ENCODE assay signal across 1 cellular context in the genomic region with DNA sequence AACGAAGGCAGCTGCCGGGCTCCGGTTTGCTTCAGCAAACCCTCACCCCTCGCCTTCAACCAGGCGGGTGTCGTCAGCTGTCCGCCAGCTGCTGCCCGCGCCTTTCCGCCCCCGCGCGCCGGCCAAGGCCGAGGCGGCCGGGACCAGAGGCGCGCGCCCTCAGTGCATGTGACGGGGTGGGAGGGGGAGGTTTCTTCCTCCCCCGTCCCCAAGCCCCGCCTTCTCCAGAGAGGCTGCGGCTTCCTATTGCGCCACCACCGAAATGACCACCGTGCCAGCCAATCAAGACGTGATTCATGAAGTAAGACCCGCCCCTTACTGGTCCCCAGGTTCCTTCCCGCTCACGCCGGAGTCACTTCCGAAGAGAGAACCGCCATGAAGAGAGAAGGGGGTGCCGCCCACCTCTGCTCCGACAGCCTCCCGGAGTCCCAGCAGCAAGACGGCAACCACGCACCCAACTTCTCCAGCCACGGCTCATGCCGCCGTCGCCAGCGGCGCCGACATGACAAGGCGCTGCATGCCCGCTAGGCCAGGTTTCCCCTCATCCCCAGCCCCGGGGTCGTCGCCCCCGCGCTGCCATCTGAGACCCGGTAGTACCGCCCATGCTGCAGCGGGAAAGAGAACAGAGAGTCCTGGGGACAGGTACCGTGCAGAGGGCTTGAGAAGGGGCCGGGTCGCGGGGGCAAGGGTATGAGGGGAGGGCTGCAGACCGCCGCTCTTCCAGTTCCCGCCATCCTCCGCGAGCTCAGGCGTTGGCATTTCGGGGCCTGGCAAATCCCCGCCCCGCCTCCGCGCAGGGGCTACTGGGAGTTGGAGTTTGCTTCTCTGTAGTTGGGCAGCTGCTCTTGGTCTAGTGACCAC.
TF ChIP-seq lines count a peak whose summit lies in the region.

A gene with protein sequence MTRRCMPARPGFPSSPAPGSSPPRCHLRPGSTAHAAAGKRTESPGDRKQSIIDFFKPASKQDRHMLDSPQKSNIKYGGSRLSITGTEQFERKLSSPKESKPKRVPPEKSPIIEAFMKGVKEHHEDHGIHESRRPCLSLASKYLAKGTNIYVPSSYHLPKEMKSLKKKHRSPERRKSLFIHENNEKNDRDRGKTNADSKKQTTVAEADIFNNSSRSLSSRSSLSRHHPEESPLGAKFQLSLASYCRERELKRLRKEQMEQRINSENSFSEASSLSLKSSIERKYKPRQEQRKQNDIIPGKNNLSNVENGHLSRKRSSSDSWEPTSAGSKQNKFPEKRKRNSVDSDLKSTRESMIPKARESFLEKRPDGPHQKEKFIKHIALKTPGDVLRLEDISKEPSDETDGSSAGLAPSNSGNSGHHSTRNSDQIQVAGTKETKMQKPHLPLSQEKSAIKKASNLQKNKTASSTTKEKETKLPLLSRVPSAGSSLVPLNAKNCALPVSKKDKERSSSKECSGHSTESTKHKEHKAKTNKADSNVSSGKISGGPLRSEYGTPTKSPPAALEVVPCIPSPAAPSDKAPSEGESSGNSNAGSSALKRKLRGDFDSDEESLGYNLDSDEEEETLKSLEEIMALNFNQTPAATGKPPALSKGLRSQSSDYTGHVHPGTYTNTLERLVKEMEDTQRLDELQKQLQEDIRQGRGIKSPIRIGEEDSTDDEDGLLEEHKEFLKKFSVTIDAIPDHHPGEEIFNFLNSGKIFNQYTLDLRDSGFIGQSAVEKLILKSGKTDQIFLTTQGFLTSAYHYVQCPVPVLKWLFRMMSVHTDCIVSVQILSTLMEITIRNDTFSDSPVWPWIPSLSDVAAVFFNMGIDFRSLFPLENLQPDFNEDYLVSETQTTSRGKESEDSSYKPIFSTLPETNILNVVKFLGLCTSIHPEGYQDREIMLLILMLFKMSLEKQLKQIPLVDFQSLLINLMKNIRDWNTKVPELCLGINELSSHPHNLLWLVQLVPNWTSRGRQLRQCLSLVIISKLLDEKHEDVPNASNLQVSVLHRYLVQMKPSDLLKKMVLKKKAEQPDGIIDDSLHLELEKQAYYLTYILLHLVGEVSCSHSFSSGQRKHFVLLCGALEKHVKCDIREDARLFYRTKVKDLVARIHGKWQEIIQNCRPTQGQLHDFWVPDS (plus strand): TSS at position 355 of the 861 bp plus-strand sequence. CDS start 148 bp downstream, at position 503.

TF ChIP-seq in K562, 482 proteins besides CTCF, POLR2A, EP300 and RAD21 (continued from another document and continues in another):
- TF ChIP-seq, protein P1, sequence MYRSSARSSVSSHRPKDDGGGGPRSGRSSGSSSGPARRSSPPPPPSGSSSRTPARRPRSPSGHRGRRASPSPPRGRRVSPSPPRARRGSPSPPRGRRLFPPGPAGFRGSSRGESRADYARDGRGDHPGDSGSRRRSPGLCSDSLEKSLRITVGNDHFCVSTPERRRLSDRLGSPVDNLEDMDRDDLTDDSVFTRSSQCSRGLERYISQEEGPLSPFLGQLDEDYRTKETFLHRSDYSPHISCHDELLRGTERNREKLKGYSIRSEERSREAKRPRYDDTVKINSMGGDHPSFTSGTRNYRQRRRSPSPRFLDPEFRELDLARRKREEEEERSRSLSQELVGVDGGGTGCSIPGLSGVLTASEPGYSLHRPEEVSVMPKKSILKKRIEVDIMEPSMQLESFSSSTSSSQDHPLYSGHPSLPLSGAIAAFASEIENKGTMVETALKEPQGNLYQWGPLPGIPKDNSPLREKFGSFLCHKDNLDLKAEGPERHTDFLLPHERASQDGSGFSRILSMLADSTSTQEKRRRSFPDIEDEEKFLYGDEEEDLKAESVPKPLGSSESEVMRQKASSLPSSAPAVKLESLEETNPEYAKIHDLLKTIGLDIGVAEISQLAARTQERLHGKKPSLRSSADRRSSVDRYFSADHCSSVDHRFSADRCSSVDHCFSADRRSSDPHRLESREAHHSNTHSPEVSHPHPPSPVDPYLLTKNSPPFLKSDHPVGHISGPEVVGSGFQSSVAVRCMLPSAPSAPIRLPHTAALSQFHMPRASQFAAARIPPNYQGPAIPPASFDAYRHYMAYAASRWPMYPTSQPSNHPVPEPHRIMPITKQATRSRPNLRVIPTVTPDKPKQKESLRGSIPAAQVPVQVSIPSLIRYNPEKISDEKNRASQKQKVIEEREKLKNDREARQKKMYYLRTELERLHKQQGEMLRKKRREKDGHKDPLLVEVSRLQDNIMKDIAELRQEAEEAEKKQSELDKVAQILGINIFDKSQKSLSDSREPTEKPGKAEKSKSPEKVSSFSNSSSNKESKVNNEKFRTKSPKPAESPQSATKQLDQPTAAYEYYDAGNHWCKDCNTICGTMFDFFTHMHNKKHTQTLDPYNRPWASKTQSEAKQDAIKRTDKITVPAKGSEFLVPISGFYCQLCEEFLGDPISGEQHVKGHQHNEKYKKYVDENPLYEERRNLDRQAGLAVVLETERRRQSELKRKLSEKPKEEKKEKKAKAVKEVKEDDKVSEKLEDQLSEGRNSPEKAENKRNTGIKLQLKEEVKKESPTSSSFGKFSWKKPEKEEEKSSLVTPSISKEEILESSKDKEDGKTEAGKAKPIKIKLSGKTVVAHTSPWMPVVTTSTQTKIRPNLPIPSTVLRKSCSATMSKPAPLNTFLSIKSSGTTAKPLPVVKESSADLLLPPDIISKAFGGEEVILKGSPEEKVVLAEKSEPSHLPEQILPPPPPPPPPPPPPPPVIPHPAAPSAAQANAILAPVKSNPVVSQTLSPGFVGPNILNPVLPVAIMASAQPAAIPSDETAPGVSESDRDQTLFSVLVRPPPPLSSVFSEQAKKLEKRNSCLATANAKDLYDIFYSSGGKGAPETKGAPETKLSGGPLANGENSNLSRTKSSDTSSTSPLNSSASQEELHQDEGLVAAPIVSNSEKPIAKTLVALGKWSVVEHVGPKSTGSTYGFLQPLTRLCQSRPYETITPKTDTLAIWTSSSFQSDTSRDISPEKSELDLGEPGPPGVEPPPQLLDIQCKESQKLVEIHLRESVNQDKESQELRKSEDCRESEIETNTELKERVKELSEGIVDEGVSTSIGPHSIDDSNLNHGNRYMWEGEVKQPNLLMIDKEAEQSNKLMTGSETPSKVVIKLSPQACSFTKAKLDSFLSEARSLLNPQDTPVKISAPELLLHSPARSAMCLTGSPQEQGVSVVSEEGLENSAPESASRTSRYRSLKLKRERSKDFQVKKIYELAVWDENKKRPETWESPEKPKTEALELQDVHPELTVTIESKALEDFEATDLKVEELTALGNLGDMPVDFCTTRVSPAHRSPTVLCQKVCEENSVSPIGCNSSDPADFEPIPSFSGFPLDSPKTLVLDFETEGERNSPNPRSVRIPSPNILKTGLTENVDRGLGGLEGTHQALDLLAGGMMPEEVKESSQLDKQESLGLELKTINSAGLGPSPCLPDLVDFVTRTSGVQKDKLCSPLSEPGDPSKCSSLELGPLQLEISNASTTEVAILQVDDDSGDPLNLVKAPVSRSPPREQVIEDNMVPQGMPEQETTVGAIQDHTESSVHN (IDR thresholded peaks at IDR 0.05; ENCODE audit: borderline replicate concordance in 1 of 2, low read depth in 1 of 2) = no peak
- TF ChIP-seq POLR2AphosphoS2 (IDR thresholded peaks at IDR 0.05; ENCODE audit: low read length) = no peak
- TF ChIP-seq, protein P2, sequence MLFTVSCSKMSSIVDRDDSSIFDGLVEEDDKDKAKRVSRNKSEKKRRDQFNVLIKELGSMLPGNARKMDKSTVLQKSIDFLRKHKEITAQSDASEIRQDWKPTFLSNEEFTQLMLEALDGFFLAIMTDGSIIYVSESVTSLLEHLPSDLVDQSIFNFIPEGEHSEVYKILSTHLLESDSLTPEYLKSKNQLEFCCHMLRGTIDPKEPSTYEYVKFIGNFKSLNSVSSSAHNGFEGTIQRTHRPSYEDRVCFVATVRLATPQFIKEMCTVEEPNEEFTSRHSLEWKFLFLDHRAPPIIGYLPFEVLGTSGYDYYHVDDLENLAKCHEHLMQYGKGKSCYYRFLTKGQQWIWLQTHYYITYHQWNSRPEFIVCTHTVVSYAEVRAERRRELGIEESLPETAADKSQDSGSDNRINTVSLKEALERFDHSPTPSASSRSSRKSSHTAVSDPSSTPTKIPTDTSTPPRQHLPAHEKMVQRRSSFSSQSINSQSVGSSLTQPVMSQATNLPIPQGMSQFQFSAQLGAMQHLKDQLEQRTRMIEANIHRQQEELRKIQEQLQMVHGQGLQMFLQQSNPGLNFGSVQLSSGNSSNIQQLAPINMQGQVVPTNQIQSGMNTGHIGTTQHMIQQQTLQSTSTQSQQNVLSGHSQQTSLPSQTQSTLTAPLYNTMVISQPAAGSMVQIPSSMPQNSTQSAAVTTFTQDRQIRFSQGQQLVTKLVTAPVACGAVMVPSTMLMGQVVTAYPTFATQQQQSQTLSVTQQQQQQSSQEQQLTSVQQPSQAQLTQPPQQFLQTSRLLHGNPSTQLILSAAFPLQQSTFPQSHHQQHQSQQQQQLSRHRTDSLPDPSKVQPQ (CRISPR knock-in tag; IDR thresholded peaks at IDR 0.05; ENCODE audit: borderline replicate concordance) = no peak
- TF ChIP-seq LARP7 (IDR thresholded peaks at IDR 0.05) = no peak
- TF ChIP-seq DMBX1 (CRISPR knock-in tag; IDR thresholded peaks at IDR 0.05; ENCODE audit: borderline replicate concordance) = no peak
- TF ChIP-seq, protein P3, sequence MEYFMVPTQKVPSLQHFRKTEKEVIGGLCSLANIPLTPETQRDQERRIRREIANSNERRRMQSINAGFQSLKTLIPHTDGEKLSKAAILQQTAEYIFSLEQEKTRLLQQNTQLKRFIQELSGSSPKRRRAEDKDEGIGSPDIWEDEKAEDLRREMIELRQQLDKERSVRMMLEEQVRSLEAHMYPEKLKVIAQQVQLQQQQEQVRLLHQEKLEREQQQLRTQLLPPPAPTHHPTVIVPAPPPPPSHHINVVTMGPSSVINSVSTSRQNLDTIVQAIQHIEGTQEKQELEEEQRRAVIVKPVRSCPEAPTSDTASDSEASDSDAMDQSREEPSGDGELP (CRISPR knock-in tag; IDR thresholded peaks at IDR 0.05; ENCODE audit: borderline replicate concordance) = peak; percentile 99
- TF ChIP-seq, protein P4, sequence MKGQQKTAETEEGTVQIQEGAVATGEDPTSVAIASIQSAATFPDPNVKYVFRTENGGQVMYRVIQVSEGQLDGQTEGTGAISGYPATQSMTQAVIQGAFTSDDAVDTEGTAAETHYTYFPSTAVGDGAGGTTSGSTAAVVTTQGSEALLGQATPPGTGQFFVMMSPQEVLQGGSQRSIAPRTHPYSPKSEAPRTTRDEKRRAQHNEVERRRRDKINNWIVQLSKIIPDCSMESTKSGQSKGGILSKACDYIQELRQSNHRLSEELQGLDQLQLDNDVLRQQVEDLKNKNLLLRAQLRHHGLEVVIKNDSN (CRISPR knock-in tag; IDR thresholded peaks at IDR 0.05) = peak; percentile 77
- no peak for TF ChIP-seq MEF2D (tag; conservative IDR thresholded peaks at IDR 0.05; ENCODE audit: low read depth)
- TF ChIP-seq ZFX (CRISPR knock-in tag; IDR thresholded peaks at IDR 0.05) = peak; percentile 68
- TF ChIP-seq, protein P5, sequence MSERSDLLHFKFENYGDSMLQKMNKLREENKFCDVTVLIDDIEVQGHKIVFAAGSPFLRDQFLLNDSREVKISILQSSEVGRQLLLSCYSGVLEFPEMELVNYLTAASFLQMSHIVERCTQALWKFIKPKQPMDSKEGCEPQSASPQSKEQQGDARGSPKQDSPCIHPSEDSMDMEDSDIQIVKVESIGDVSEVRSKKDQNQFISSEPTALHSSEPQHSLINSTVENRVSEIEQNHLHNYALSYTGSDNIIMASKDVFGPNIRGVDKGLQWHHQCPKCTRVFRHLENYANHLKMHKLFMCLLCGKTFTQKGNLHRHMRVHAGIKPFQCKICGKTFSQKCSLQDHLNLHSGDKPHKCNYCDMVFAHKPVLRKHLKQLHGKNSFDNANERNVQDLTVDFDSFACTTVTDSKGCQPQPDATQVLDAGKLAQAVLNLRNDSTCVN (CRISPR knock-in tag; IDR thresholded peaks at IDR 0.05) = no peak
- peak; percentile 50; the same call in 1 of the 2 replicates for TF ChIP-seq CTBP1 (IDR thresholded peaks at IDR 0.05; ENCODE audit: borderline replicate concordance)
- TF ChIP-seq, protein P6, sequence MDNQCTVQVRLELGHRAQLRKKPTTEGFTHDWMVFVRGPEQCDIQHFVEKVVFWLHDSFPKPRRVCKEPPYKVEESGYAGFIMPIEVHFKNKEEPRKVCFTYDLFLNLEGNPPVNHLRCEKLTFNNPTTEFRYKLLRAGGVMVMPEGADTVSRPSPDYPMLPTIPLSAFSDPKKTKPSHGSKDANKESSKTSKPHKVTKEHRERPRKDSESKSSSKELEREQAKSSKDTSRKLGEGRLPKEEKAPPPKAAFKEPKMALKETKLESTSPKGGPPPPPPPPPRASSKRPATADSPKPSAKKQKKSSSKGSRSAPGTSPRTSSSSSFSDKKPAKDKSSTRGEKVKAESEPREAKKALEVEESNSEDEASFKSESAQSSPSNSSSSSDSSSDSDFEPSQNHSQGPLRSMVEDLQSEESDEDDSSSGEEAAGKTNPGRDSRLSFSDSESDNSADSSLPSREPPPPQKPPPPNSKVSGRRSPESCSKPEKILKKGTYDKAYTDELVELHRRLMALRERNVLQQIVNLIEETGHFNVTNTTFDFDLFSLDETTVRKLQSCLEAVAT (IDR thresholded peaks at IDR 0.05) = no peak
- TF ChIP-seq GTF2E2 (tag; IDR thresholded peaks at IDR 0.05) = no peak
- TF ChIP-seq SMAD1 (IDR thresholded peaks at IDR 0.05; ENCODE audit: low read depth, low read length, partially characterized antibody) = no peak
- peak; percentile 70 for TF ChIP-seq SP2 (IDR thresholded peaks at IDR 0.05; ENCODE audit: extremely low read depth, low read depth, low read length, poor library complexity, severe bottlenecking)
- no peak for TF ChIP-seq TCFL5 (CRISPR knock-in tag; conservative IDR thresholded peaks at IDR 0.05)
- no peak for TF ChIP-seq ETS2 (tag; IDR thresholded peaks at IDR 0.05; ENCODE audit: borderline replicate concordance, poor library complexity, severe bottlenecking)
- TF ChIP-seq TAF1 (IDR thresholded peaks at IDR 0.05; ENCODE audit: control insufficient read depth, extremely low read depth, insufficient read depth, low read length, severe bottlenecking) = peak; percentile 43
- no peak for TF ChIP-seq GATAD2A (IDR thresholded peaks at IDR 0.05)
- TF ChIP-seq ZBED1 (IDR thresholded peaks at IDR 0.05) = no peak
- TF ChIP-seq, protein P7, sequence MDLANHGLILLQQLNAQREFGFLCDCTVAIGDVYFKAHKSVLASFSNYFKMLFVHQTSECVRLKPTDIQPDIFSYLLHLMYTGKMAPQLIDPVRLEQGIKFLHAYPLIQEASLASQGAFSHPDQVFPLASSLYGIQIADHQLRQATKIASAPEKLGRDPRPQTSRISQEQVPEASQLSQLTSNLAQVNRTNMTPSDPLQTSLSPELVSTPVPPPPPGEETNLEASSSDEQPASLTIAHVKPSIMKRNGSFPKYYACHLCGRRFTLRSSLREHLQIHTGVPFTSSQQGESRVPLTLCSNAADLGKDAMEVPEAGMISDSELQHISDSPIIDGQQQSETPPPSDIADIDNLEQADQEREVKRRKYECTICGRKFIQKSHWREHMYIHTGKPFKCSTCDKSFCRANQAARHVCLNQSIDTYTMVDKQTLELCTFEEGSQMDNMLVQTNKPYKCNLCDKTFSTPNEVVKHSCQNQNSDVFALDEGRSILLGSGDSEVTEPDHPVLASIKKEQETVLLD (IDR thresholded peaks at IDR 0.05) = no peak
- TF ChIP-seq, protein P8, sequence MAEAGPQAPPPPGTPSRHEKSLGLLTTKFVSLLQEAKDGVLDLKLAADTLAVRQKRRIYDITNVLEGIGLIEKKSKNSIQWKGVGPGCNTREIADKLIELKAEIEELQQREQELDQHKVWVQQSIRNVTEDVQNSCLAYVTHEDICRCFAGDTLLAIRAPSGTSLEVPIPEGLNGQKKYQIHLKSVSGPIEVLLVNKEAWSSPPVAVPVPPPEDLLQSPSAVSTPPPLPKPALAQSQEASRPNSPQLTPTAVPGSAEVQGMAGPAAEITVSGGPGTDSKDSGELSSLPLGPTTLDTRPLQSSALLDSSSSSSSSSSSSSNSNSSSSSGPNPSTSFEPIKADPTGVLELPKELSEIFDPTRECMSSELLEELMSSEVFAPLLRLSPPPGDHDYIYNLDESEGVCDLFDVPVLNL (CRISPR knock-in tag; IDR thresholded peaks at IDR 0.05; ENCODE audit: low read depth) = no peak
- no peak for TF ChIP-seq FUS (optimal IDR thresholded peaks at IDR 0.05; ENCODE audit: low read depth, low read length)
